ENCODE assay signal across 16 cellular contexts in the genomic region with DNA sequence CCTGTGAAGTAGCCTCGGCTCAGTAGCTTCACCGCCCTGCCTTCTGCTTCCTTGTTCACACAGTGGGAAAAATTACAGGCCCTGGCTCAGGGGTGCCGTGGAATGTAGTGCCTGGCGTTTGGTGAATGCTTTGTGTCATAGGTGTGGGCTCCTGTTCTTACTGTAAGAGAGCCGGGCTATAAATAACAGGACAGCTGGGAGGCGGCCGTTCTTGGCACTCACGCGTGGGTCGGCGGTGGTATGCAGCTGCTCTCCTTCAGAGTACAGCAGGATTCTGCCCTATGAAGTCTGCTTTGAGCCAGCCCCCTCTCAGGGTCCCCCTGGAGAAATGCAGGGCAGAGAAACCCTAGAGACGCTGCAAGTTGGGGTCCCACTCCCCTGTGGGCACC.
DNase-seq lines count a peak whose midpoint lies in the region; ATAC-seq and TF ChIP-seq lines count a peak whose summit lies in the region.
"Had no signal": no experiment of that assay in that cellular context is flagged by ENCODE, and none has a peak within 500 bp of the region (broad histone marks: within the 10 kb centered on the region; RNA-seq: fewer than 3 reads in every experiment).

No MANE protein-coding gene starts in this region.

- H3K36me3 ChIP-seq in SJCRH30 (no peaks in the 10 kb centered on the region), osteoblast (ENCODE audit: insufficient read depth, low read length) (no peaks in the 10 kb centered on the region)
- H3K36me3 ChIP-seq: ascending aorta, vagina had no signal

- no peak overlapping the region for H2AFZ ChIP-seq in osteoblast (ENCODE audit: low read length)
- H2AFZ ChIP-seq: GM23338 had no signal

- intact Hi-C loops in Calu3 (cut with micrococcal nuclease; ENCODE audit: unreplicated experiment) (no loop called here), left cardiac atrium (cut with DNase I) (loop anchor here in 1 of 2 donors (1.0 to 5.0 kb wide), 2 partner anchors 15 to 275 kb away; no protein-coding TSS in a partner anchor)

- CTCF ChIA-PET in Calu3 (lab: Charles Lee): interaction anchor here (0.6 to 2.8 kb wide), 11 partner anchors 11 to 642 kb away, joined by 3 to 11 read pairs (median 4); no protein-coding TSS in a partner anchor

- DNase-seq in Calu3 (no peak), SJCRH30 (peak; percentile 27 to 43), left cardiac atrium (peak; percentile 47), osteoblast (ENCODE audit: insufficient read length, low spot score, missing footprints) (no peak), DMS153 (lab: John Stamatoyannopoulos, UW) (no peak), NCI-H2081 treated with DMSO at 0.1 percent for 48 hours (lab: John Stamatoyannopoulos, UW) (no peak)
- no peak for DNase-seq in activated naive CD8-positive, alpha-beta T cell treated with anti-CD3 and anti-CD28 coated beads, Interleukin-2, amount 50 U/mL, for 24 hours
- DNase-seq: activated T-cell treated with anti-CD3 and anti-CD28 coated beads, Interleukin-2, amount 50 U/mL, for 48 hours; effector memory CD8-positive, alpha-beta T cell; glutamatergic neuron; T-cell had no signal

- H3K79me2 ChIP-seq in osteoblast (ENCODE audit: insufficient read depth, low read length): no peaks in the 10 kb centered on the region

- H3K4me2 ChIP-seq in osteoblast (ENCODE audit: insufficient read depth, low read length): peak overlapping the region; percentile 4
- H3K4me2 ChIP-seq: GM23338 had no signal

- TF ChIP-seq CTCF in Calu3 (IDR thresholded peaks at IDR 0.05; ENCODE audit: unreplicated experiment) (no peak), osteoblast (IDR thresholded peaks at IDR 0.05; ENCODE audit: extremely low read depth, low read depth, low read length) (no peak)

- H4K20me1 ChIP-seq in osteoblast (ENCODE audit: insufficient read depth, low read length): peaks cover under 1% of the 10 kb centered on the region

- H3K9me3 ChIP-seq in SJCRH30 (replicated peaks) (no peaks in the 10 kb centered on the region), osteoblast (ENCODE audit: low read depth, low read length) (no peaks in the 10 kb centered on the region)
- H3K9me3 ChIP-seq: ascending aorta, vagina had no signal

- no peaks in the 10 kb centered on the region for H3K27me3 ChIP-seq in SJCRH30
- peaks cover 21% of the 10 kb centered on the region for H3K27me3 ChIP-seq in osteoblast (ENCODE audit: insufficient read depth, low read length)
- H3K27me3 ChIP-seq: ascending aorta, vagina had no signal

- H3K4me3 ChIP-seq in SJCRH30: no peak overlapping the region
- H3K4me3 ChIP-seq in osteoblast (ENCODE audit: insufficient read depth, low read length): no peak overlapping the region
- H3K4me3 ChIP-seq: ascending aorta, GM23338, vagina had no signal

- peak overlapping the region; percentile 30; the same call in 1 of the 2 replicates for H3K27ac ChIP-seq in SJCRH30
- no peak overlapping the region for H3K27ac ChIP-seq in osteoblast (ENCODE audit: low read depth, low read length)
- H3K27ac ChIP-seq: ascending aorta, vagina had no signal

- H3K36me3 Mint-ChIP-seq in Calu3 (ENCODE audit: insufficient read depth, unreplicated experiment): peaks cover 23% of the 10 kb centered on the region
- H3K36me3 Mint-ChIP-seq in activated naive CD8-positive, alpha-beta T cell treated with anti-CD3 and anti-CD28 coated beads, Interleukin-2, amount 50 U/mL, for 24 hours (ENCODE audit: low read depth): no peaks in the 10 kb centered on the region
- H3K36me3 Mint-ChIP-seq: T-cell had no signal

- no TSS peak for BruUV-seq in Calu3 (replicated peaks; lab: Mats Ljungman, UMichigan)

- peaks cover 16% of the 10 kb centered on the region for H3K4me1 Mint-ChIP-seq in Calu3 (ENCODE audit: low read depth, unreplicated experiment)
- H3K4me1 Mint-ChIP-seq in activated naive CD8-positive, alpha-beta T cell treated with anti-CD3 and anti-CD28 coated beads, Interleukin-2, amount 50 U/mL, for 24 hours: no peaks in the 10 kb centered on the region
- H3K4me1 Mint-ChIP-seq: B cell, T-cell had no signal

- peak; percentile 83 to 87 for ATAC-seq in left cardiac atrium
- no peak for ATAC-seq in activated naive CD8-positive, alpha-beta T cell treated with anti-CD3 and anti-CD28 coated beads, Interleukin-2, amount 50 U/mL, for 24 hours
- ATAC-seq in GM18498 (IDR thresholded peaks at IDR 0.05; ENCODE audit: unreplicated experiment): no peak
- ATAC-seq: effector memory CD8-positive, alpha-beta T cell; T-cell had no signal

- H3K4me1 ChIP-seq in SJCRH30 (peaks cover 2% of the 10 kb centered on the region; the same call in 1 of the 2 replicates), osteoblast (ENCODE audit: insufficient read depth, low read length) (peaks cover 12% of the 10 kb centered on the region)
- H3K4me1 ChIP-seq: vagina had no signal

- peak overlapping the region; percentile 19 for H3K4me3 Mint-ChIP-seq in Calu3 (ENCODE audit: low read depth, unreplicated experiment)
- H3K4me3 Mint-ChIP-seq in activated naive CD8-positive, alpha-beta T cell treated with anti-CD3 and anti-CD28 coated beads, Interleukin-2, amount 50 U/mL, for 24 hours: no peak overlapping the region
- H3K4me3 Mint-ChIP-seq: B cell; effector memory CD8-positive, alpha-beta T cell; GM23338; T-cell had no signal

- H3K9me3 Mint-ChIP-seq in Calu3 (ENCODE audit: low read depth, unreplicated experiment): no peaks in the 10 kb centered on the region
- no peaks in the 10 kb centered on the region for H3K9me3 Mint-ChIP-seq in activated naive CD8-positive, alpha-beta T cell treated with anti-CD3 and anti-CD28 coated beads, Interleukin-2, amount 50 U/mL, for 24 hours
- H3K9me3 Mint-ChIP-seq: effector memory CD8-positive, alpha-beta T cell; GM23338; T-cell had no signal

- peak overlapping the region; percentile 79 for H3K27ac Mint-ChIP-seq in Calu3 (ENCODE audit: unreplicated experiment)
- H3K27ac Mint-ChIP-seq in activated naive CD8-positive, alpha-beta T cell treated with anti-CD3 and anti-CD28 coated beads, Interleukin-2, amount 50 U/mL, for 24 hours: no peak overlapping the region
- H3K27ac Mint-ChIP-seq: B cell; effector memory CD8-positive, alpha-beta T cell; GM23338; T-cell had no signal

- no peaks in the 10 kb centered on the region for H3K27me3 Mint-ChIP-seq in Calu3 (ENCODE audit: unreplicated experiment)
- H3K27me3 Mint-ChIP-seq in activated naive CD8-positive, alpha-beta T cell treated with anti-CD3 and anti-CD28 coated beads, Interleukin-2, amount 50 U/mL, for 24 hours: peaks cover 2% of the 10 kb centered on the region

Comparison
In these comparisons a context has a peak if more than half of its experiments do, and no peak if none do; other contexts are left out.
1. DNase-seq: peak in SJCRH30 (2 of 2) and left cardiac atrium (single experiment); none in Calu3 (single experiment), osteoblast (single experiment), activated naive CD8-positive, alpha-beta T cell treated with anti-CD3 and anti-CD28 coated beads, Interleukin-2, amount 50 U/mL, for 24 hours (single experiment), DMS153 (single experiment) and NCI-H2081 treated with DMSO at 0.1 percent for 48 hours (single experiment).
2. ATAC-seq: peak in left cardiac atrium (2 of 2); none in activated naive CD8-positive, alpha-beta T cell treated with anti-CD3 and anti-CD28 coated beads, Interleukin-2, amount 50 U/mL, for 24 hours (single experiment) and GM18498 (single experiment).